31 cellular contexts compared by ENCODE assay signal in genomic region chr19:1527650-1528309, GRCh38. TPM values are rescaled to one million over a fixed set of nuclear protein-coding genes. Genes with fewer than 3 reads are reported as not detected.
"Had no signal": no experiment of that assay in that cellular context is flagged by ENCODE, and none has a peak within 500 bp of the region (broad histone marks: within the 10 kb centered on the region; RNA-seq: fewer than 3 reads in every experiment).

No MANE protein-coding gene starts in this region.

- H3K27ac ChIP-seq: colonic mucosa, esophagus muscularis mucosa, foreskin keratinocyte, gastroesophageal sphincter, heart right ventricle, left ventricle myocardium inferior, lower lobe of right lung, prostate gland, right atrium auricular region, skin epidermis, spleen, stomach, thyroid gland had no signal

- H3K4me3 ChIP-seq: colonic mucosa, esophagus muscularis mucosa, gastroesophageal sphincter, heart right ventricle, left ventricle myocardium inferior, lower lobe of right lung, prostate gland, right atrium auricular region, skin epidermis, spleen, stomach, thyroid gland had no signal

- H3K27ac Mint-ChIP-seq: dendritic cell treated with granulocyte-macrophage colony-stimulating factor and Interleukin-4, amounts not matched to agents 40 ng/mL and 50 ng/mL, for 4 days; immature natural killer cell; natural killer cell; stimulated activated memory B cell treated with anti-CD40 and anti-IgM and Interleukin-4, amounts not matched to agents 10 μg/mL and 1 μg/mL and 100 μg/mL, for 72 hours; type B pancreatic cell had no signal

- H3K4me1 ChIP-seq: colonic mucosa, foreskin keratinocyte, heart right ventricle, lower lobe of right lung, prostate gland had no signal

- H3K4me3 Mint-ChIP-seq: dendritic cell treated with granulocyte-macrophage colony-stimulating factor and Interleukin-4, amounts not matched to agents 40 ng/mL and 50 ng/mL, for 4 days; immature natural killer cell; natural killer cell; stimulated activated memory B cell treated with anti-CD40 and anti-IgM and Interleukin-4, amounts not matched to agents 10 μg/mL and 1 μg/mL and 100 μg/mL, for 72 hours; type B pancreatic cell had no signal

- DNase-seq: central memory CD4-positive, alpha-beta T cell; colonic mucosa; effector CD8-positive, alpha-beta T cell; heart right ventricle; hypothalamus; immature natural killer cell; islet precursor cell; kidney glomerular epithelial cell; left colon; left ventricle myocardium inferior; lower lobe of right lung; natural killer cell; spleen; stimulated activated CD4-positive, alpha-beta T cell treated with anti-CD3 and anti-CD28 coated beads, Interleukin-4, amount 100 ng/mL, for 4 hours; stomach; thyroid gland had no signal

- H3K9me3 Mint-ChIP-seq: dendritic cell treated with granulocyte-macrophage colony-stimulating factor and Interleukin-4, amounts not matched to agents 40 ng/mL and 50 ng/mL, for 4 days; natural killer cell; stimulated activated memory B cell treated with anti-CD40 and anti-IgM and Interleukin-4, amounts not matched to agents 10 μg/mL and 1 μg/mL and 100 μg/mL, for 72 hours; type B pancreatic cell had no signal

- H3K9me3 ChIP-seq: colonic mucosa, esophagus muscularis mucosa, gastroesophageal sphincter, heart right ventricle, left ventricle myocardium inferior, lower lobe of right lung, prostate gland, right atrium auricular region, spleen, stomach, thyroid gland had no signal

- H3K36me3 ChIP-seq: colonic mucosa, esophagus muscularis mucosa, gastroesophageal sphincter, heart right ventricle, left ventricle myocardium inferior, lower lobe of right lung, prostate gland, right atrium auricular region, spleen, stomach, thyroid gland had no signal

- H3K36me3 Mint-ChIP-seq: natural killer cell; stimulated activated memory B cell treated with anti-CD40 and anti-IgM and Interleukin-4, amounts not matched to agents 10 μg/mL and 1 μg/mL and 100 μg/mL, for 72 hours; type B pancreatic cell had no signal

- ATAC-seq: gastroesophageal sphincter; left colon; natural killer cell; stimulated activated memory B cell treated with anti-CD40 and anti-IgM and Interleukin-4, amounts not matched to agents 10 μg/mL and 1 μg/mL and 100 μg/mL, for 72 hours had no signal

RNA-seq across cellular contexts. Expression of gene PLK5, which starts 3.9 kb away (rescaled TPM):
- total RNA-seq: colonic mucosa, endothelial cell of umbilical vein, epithelial cell of proximal tubule, fibroblast of lung, foreskin keratinocyte, left colon, left ventricle myocardium inferior, lower lobe of right lung, mononuclear cell, natural killer cell, right atrium auricular region, spleen, stomach, subcutaneous adipose tissue, thyroid gland had no signal
- polyA plus RNA-seq: endothelial cell of umbilical vein, fibroblast of lung, foreskin keratinocyte, immature natural killer cell had no signal

RNA-seq across cellular contexts. Expression of gene ADAMTSL5, which starts 15.0 kb away (rescaled TPM):
- total RNA-seq: endothelial cell of umbilical vein had no signal
- polyA plus RNA-seq: neural cell had no signal
